In genomic region chr1:150469291-150469690, GRCh38 we compare ENCODE assay signal across 1 cellular context.
TF ChIP-seq lines count a peak whose summit lies in the region.

No MANE protein-coding gene starts in this region.

TF ChIP-seq in HepG2, 621 proteins besides CTCF, POLR2A, EP300 and RAD21:
- TF ChIP-seq PHF5A (CRISPR knock-in tag; IDR thresholded peaks at IDR 0.05; ENCODE audit: low read depth, unreplicated experiment) (no peak), ZNF629 (CRISPR knock-in tag; conservative IDR thresholded peaks at IDR 0.05) (peak; percentile 44; the same call in 1 of the 2 replicates), NR2F2 (IDR thresholded peaks at IDR 0.05; ENCODE audit: borderline replicate concordance, low read depth) (no peak)
